9 cellular contexts compared by ENCODE assay signal in genomic region chr19:42271045-42271419, GRCh38. TPM values are rescaled to one million over a fixed set of nuclear protein-coding genes. Genes with fewer than 3 reads are reported as not detected.
DNase-seq lines count a peak whose midpoint lies in the region; ATAC-seq and TF ChIP-seq lines count a peak whose summit lies in the region.
"Had no signal": no experiment of that assay in that cellular context is flagged by ENCODE, and none has a peak within 500 bp of the region (broad histone marks: within the 10 kb centered on the region; RNA-seq: fewer than 3 reads in every experiment).

No MANE protein-coding gene starts in this region.

- H3K9ac ChIP-seq in adipocyte (ENCODE audit: low read length) (peak overlapping the region; percentile 90), subcutaneous abdominal adipose tissue (ENCODE audit: low read length in 5 of 5) (peak overlapping the region in 1 of 5 donors; percentile 96)

- H3K36me3 ChIP-seq in adipocyte (ENCODE audit: control insufficient read depth, insufficient read depth, low read length, severe bottlenecking) (peaks cover 27% of the 10 kb centered on the region), kidney epithelial cell (ENCODE audit: control insufficient read depth, insufficient read depth, low read length) (peaks cover 1% of the 10 kb centered on the region), subcutaneous abdominal adipose tissue (ENCODE audit: control insufficient read depth in 5 of 5, insufficient read depth in 5 of 5, low read length in 5 of 5) (peaks cover 0 to 40% (median 37%) of the 10 kb centered on the region in 5 donors)

- H3K4me3 Mint-ChIP-seq in activated CD4-positive, alpha-beta T cell treated with anti-CD3 and anti-CD28 coated beads, Interleukin-2, amount 10 ng/mL, durations not matched to agents 7 days and 5 days, result no peak overlapping the region

- POLR2A ChIA-PET in activated CD4-positive, alpha-beta T cell treated with anti-CD3 and anti-CD28 coated beads, Interleukin-2, amount 10 ng/mL, durations not matched to agents 7 days and 5 days (lab: Charles Lee), result interaction anchor here (1.9 kb wide), 1 partner anchor 24 kb away, joined by 6 read pairs; no protein-coding TSS in a partner anchor

- H3K9me3 Mint-ChIP-seq in activated CD4-positive, alpha-beta T cell treated with anti-CD3 and anti-CD28 coated beads, Interleukin-2, amount 10 ng/mL, durations not matched to agents 7 days and 5 days, result no peaks in the 10 kb centered on the region

- H3K4me1 ChIP-seq in adipocyte (ENCODE audit: control insufficient read depth, insufficient read depth, low read length) (peaks cover 28% of the 10 kb centered on the region), subcutaneous abdominal adipose tissue (ENCODE audit: control insufficient read depth in 5 of 5, insufficient read depth in 5 of 5, low read length in 5 of 5) (peaks cover 12 to 45% (median 36%) of the 10 kb centered on the region in 5 donors)
- H3K4me1 ChIP-seq: BE2C had no signal

- peaks cover 28% of the 10 kb centered on the region for H3K36me3 Mint-ChIP-seq in activated CD4-positive, alpha-beta T cell treated with anti-CD3 and anti-CD28 coated beads, Interleukin-2, amount 10 ng/mL, durations not matched to agents 7 days and 5 days (ENCODE audit: low read depth)

- no peak for DNase-seq in activated CD4-positive, alpha-beta T cell treated with anti-CD3 and anti-CD28 coated beads, Interleukin-2, amount 10 ng/mL, durations not matched to agents 7 days and 5 days
- DNase-seq in activated CD4-positive, alpha-beta T cell treated with anti-CD3 and anti-CD28 coated beads for 1 hour, result no peak
- DNase-seq in adipocyte (ENCODE audit: low read depth), result no peak
- DNase-seq in kidney epithelial cell (ENCODE audit: low read depth), result no peak
- no peak for DNase-seq in GOT3 (lab: John Stamatoyannopoulos, UW)
- DNase-seq in retina, result no peak
- DNase-seq: BE2C had no signal

- CTCF ChIA-PET in activated CD4-positive, alpha-beta T cell treated with anti-CD3 and anti-CD28 coated beads, Interleukin-2, amount 10 ng/mL, durations not matched to agents 7 days and 5 days (lab: Charles Lee), result interaction anchor here (2.1 to 3.8 kb wide), 3 partner anchors 9 to 28 kb away, joined by 8 to 31 read pairs (median 8); partner anchors contain the start of gene GSK3A

- peak overlapping the region; percentile 97 for H3K27ac ChIP-seq in subcutaneous abdominal adipose tissue (ENCODE audit: low read depth, low read length)

- H3K27ac Mint-ChIP-seq in activated CD4-positive, alpha-beta T cell treated with anti-CD3 and anti-CD28 coated beads, Interleukin-2, amount 10 ng/mL, durations not matched to agents 7 days and 5 days, result peak overlapping the region; percentile 99

- H3K9me3 ChIP-seq in adipocyte (ENCODE audit: control insufficient read depth, low read length), result no peaks in the 10 kb centered on the region
- H3K9me3 ChIP-seq in subcutaneous abdominal adipose tissue (ENCODE audit: control insufficient read depth in 5 of 5, low read length in 5 of 5), result no peaks in the 10 kb centered on the region
- H3K9me3 ChIP-seq: BE2C had no signal

- no peak for TF ChIP-seq CTCF in kidney epithelial cell (IDR thresholded peaks at IDR 0.05; ENCODE audit: insufficient read depth, low read length, poor library complexity, severe bottlenecking)

- H3K27me3 Mint-ChIP-seq in activated CD4-positive, alpha-beta T cell treated with anti-CD3 and anti-CD28 coated beads, Interleukin-2, amount 10 ng/mL, durations not matched to agents 7 days and 5 days, result no peaks in the 10 kb centered on the region

- H3K4me3 ChIP-seq in adipocyte (ENCODE audit: low read length) (peak overlapping the region; percentile 95), kidney epithelial cell (ENCODE audit: low read depth, low read length) (peak overlapping the region; percentile 60), subcutaneous abdominal adipose tissue (ENCODE audit: low read depth in 1 of 5, low read length in 5 of 5) (peak overlapping the region; percentile 49 to 81 (median 69))

- no peak for ATAC-seq in HG03521 (IDR thresholded peaks at IDR 0.05; ENCODE audit: unreplicated experiment)

- H3K27me3 ChIP-seq in adipocyte (replicated peaks; ENCODE audit: control insufficient read depth, insufficient read depth, low read length), result no peaks in the 10 kb centered on the region
- no peaks in the 10 kb centered on the region for H3K27me3 ChIP-seq in kidney epithelial cell (ENCODE audit: control insufficient read depth, insufficient read depth, low read length)
- H3K27me3 ChIP-seq in subcutaneous abdominal adipose tissue (ENCODE audit: control insufficient read depth in 5 of 5, insufficient read depth in 4 of 5, low read length in 5 of 5), result peaks cover 0 to 5% (median 0%) of the 10 kb centered on the region in 5 donors
- H3K27me3 ChIP-seq: BE2C had no signal

- H3K4me1 Mint-ChIP-seq in activated CD4-positive, alpha-beta T cell treated with anti-CD3 and anti-CD28 coated beads, Interleukin-2, amount 10 ng/mL, durations not matched to agents 7 days and 5 days, result peaks cover 44% of the 10 kb centered on the region

RNA-seq across cellular contexts. Expression of gene CIC, which starts 2.0 kb away (rescaled TPM):
- 10 to 100 TPM; 69.3 to 81.0 TPM for total RNA-seq in activated CD4-positive, alpha-beta T cell treated with anti-CD3 and anti-CD28 coated beads, Interleukin-2, amount 10 ng/mL, durations not matched to agents 7 days and 5 days
- 39.4 and 41.7 TPM in 2 replicates for total RNA-seq in kidney epithelial cell

RNA-seq across cellular contexts. Expression of gene ERF, which starts 16.1 kb away (rescaled TPM):
- 10 to 100 TPM; 56.5 to 57.9 TPM for total RNA-seq in activated CD4-positive, alpha-beta T cell treated with anti-CD3 and anti-CD28 coated beads, Interleukin-2, amount 10 ng/mL, durations not matched to agents 7 days and 5 days
- 31.6 and 48.8 TPM in 2 replicates for total RNA-seq in kidney epithelial cell

RNA-seq across cellular contexts. Expression of gene GSK3A, which starts 28.6 kb away (rescaled TPM):
- 10 to 100 TPM; 42.7 to 53.4 TPM for total RNA-seq in activated CD4-positive, alpha-beta T cell treated with anti-CD3 and anti-CD28 coated beads, Interleukin-2, amount 10 ng/mL, durations not matched to agents 7 days and 5 days
- total RNA-seq in kidney epithelial cell, result 27.3 and 36.1 TPM in 2 replicates

RNA-seq across cellular contexts. Expression of gene PRR19, which starts 30.9 kb away (rescaled TPM):
- under 1 TPM; 0.54 to 0.62 TPM for total RNA-seq in activated CD4-positive, alpha-beta T cell treated with anti-CD3 and anti-CD28 coated beads, Interleukin-2, amount 10 ng/mL, durations not matched to agents 7 days and 5 days
- total RNA-seq in kidney epithelial cell, result 0.55 and 0.92 TPM in 2 replicates

RNA-seq across cellular contexts. Expression of gene PAFAH1B3, which starts 31.4 kb away (rescaled TPM):
- total RNA-seq in activated CD4-positive, alpha-beta T cell treated with anti-CD3 and anti-CD28 coated beads, Interleukin-2, amount 10 ng/mL, durations not matched to agents 7 days and 5 days, result 10 to 100 TPM; 43.5 to 46.6 TPM
- 106 and 113 TPM in 2 replicates for total RNA-seq in kidney epithelial cell
